ENCODE assay signal across 8 cellular contexts in the genomic region with DNA sequence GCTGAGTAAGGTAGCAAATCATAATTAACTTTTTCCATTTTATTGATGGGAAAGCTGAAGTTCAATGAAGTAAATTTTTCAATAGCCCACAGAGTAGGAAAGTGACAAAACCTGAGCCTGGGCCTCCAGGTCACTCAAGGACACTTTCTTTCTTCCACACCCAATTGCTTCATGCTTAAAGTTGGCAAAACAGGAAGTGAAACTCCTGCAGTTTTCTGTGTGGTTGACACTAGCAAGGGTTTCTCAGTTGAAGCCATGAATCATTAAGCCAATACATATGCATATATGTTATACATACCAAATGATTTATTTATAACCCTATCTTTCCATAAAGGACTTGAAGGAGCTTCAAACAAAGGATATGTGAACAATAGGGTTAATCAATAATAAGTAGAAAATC. TPM values are rescaled to one million over a fixed set of nuclear protein-coding genes. Genes with fewer than 3 reads are reported as not detected.
DNase-seq lines count a peak whose midpoint lies in the region; ATAC-seq and TF ChIP-seq lines count a peak whose summit lies in the region.

No MANE protein-coding gene starts in this region.

- TF ChIP-seq CTCF in cardiac fibroblast (IDR thresholded peaks at IDR 0.05; ENCODE audit: low read depth, low read length) (no peak), type B pancreatic cell (conservative IDR thresholded peaks at IDR 0.05) (no peak), glutamatergic neuron (IDR thresholded peaks at IDR 0.05; ENCODE audit: partially characterized antibody, unreplicated experiment) (no peak)

- H3K27ac Mint-ChIP-seq in type B pancreatic cell (peak overlapping the region; percentile 62), glutamatergic neuron (ENCODE audit: unreplicated experiment) (no peak overlapping the region)

- H3K36me3 Mint-ChIP-seq in type B pancreatic cell (no peaks in the 10 kb centered on the region), glutamatergic neuron (ENCODE audit: unreplicated experiment) (no peaks in the 10 kb centered on the region)

- no peaks in the 10 kb centered on the region for H3K4me1 Mint-ChIP-seq in type B pancreatic cell (ENCODE audit: unreplicated experiment)
- no peaks in the 10 kb centered on the region for H3K4me1 Mint-ChIP-seq in glutamatergic neuron (ENCODE audit: low read depth, unreplicated experiment)

- DNase-seq in ELR (ENCODE audit: low read depth): peak; percentile 3
- peak; percentile 52 to 73 for DNase-seq in cardiac fibroblast (ENCODE audit: low read depth in 2 of 2)
- no peak for DNase-seq in type B pancreatic cell (ENCODE audit: extremely low spot score, unreplicated experiment)
- DNase-seq in RKO (ENCODE audit: low spot score): no peak
- no peak for DNase-seq in glutamatergic neuron
- DNase-seq in SHP77 (lab: John Stamatoyannopoulos, UW): no peak

- no peaks in the 10 kb centered on the region for H3K27me3 Mint-ChIP-seq in type B pancreatic cell
- no peaks in the 10 kb centered on the region for H3K27me3 Mint-ChIP-seq in glutamatergic neuron (ENCODE audit: unreplicated experiment)

- ATAC-seq in GM21367 (IDR thresholded peaks at IDR 0.05; ENCODE audit: unreplicated experiment) (peak; percentile 99), HG03469 (IDR thresholded peaks at IDR 0.05; ENCODE audit: unreplicated experiment) (peak; percentile 99)

- H3K4me3 ChIP-seq in cardiac fibroblast (replicated peaks in 1 of 2; ENCODE audit: low read depth in 2 of 2, low read length in 2 of 2): no peak overlapping the region

- H3K4me3 Mint-ChIP-seq in type B pancreatic cell: no peak overlapping the region
- no peak overlapping the region for H3K4me3 Mint-ChIP-seq in glutamatergic neuron (ENCODE audit: unreplicated experiment)

- H3K9me3 Mint-ChIP-seq in type B pancreatic cell (no peaks in the 10 kb centered on the region), glutamatergic neuron (ENCODE audit: unreplicated experiment) (no peaks in the 10 kb centered on the region)

RNA-seq across cellular contexts. Expression of gene TLR4, which starts 13.9 kb away (rescaled TPM):
- total RNA-seq in type B pancreatic cell (ENCODE audit: low replicate concordance) (2.7 and 2.9 TPM in 2 replicates), glutamatergic neuron (ENCODE audit: unreplicated experiment) (not detected)

Comparison
In these comparisons a context has a peak if more than half of its experiments do, and no peak if none do; other contexts are left out.
1. DNase-seq: peak in ELR (single experiment) and cardiac fibroblast (2 of 2); none in type B pancreatic cell (single experiment), RKO (single experiment), glutamatergic neuron (single experiment) and SHP77 (0 of 2).